ENCODE assay signal across 8 cellular contexts in the genomic region with DNA sequence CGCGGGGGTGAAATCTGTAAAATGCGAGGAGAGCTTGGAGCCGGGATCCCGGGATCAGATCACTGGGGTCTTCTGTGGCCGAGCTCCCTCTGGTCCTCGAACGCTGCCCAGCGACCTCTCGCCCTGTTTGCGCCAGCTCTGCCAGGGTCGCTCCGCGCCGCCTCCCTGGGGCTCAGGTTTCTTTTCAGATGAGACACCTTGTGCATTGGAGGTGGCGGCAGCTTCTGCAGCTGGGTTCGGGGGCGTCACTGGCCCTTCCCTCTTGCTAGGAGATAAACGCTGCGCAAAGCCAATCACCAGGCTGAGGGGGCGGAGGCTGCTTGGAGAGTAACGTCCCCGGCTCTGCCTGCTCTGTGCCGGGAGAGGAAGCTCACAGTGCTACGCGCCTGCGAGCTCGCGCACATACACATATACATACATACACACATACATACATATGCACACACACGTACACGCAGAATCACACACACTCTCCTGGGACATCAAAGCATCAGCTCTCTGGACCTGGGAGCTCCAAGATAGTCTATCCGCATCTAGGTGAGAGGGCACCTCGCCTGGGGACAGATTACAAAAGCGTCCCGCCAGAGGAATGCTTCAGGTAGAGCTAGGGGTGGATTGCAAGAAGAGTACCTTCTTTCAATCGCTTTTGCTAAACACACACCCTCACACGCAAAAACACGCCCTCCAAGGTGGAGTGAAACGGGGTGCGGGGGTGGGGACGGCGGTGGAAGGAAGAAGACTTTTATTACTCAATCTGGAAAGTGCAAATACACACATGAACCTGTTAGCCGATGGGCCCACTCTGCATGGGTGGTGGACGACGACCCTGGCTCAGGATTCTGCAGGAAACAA. TPM values are rescaled to one million over a fixed set of nuclear protein-coding genes. Genes with fewer than 3 reads are reported as not detected.
A peak's percentile ranks its signal among the peaks of the same experiment; 100 is the strongest.
DNase-seq lines count a peak whose midpoint lies in the region; ATAC-seq lines count a peak whose summit lies in the region.

A gene with protein sequence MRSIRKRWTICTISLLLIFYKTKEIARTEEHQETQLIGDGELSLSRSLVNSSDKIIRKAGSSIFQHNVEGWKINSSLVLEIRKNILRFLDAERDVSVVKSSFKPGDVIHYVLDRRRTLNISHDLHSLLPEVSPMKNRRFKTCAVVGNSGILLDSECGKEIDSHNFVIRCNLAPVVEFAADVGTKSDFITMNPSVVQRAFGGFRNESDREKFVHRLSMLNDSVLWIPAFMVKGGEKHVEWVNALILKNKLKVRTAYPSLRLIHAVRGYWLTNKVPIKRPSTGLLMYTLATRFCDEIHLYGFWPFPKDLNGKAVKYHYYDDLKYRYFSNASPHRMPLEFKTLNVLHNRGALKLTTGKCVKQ (minus strand): TSS at position 247 of the 852 bp plus-strand sequence. CDS start 327 bp downstream, outside the sequence.

- peak within 1 kb of the TSS; percentile 35 for H3K27ac ChIP-seq in substantia nigra (ENCODE audit: low read depth, low read length, poor library complexity, severe bottlenecking)

- ATAC-seq in GM21515 (IDR thresholded peaks at IDR 0.05; ENCODE audit: unreplicated experiment) = peak; percentile 73

- DNase-seq in COR-L47 (lab: John Stamatoyannopoulos, UW) (peak; percentile 84), KBM-7 (peak; percentile 94), SHP77 (lab: John Stamatoyannopoulos, UW) (peak; percentile 85 to 93), activated gamma-delta T cell treated with Interleukin-2 at 50 U/mL for 16 hours (peak; percentile 91), globus pallidus (ENCODE audit: low spot score) (peak; percentile 66), occipital lobe (lab: John Stamatoyannopoulos, UW) (peak; percentile 72), substantia nigra (lab: John Stamatoyannopoulos, UW) (peak in 38 of 49 donors; percentile 1 to 79 (median 44))

- in situ Hi-C loops in KBM-7 (cut with MboI; ENCODE audit: low pct_unique_long_range_greater_than_20kb, low sequenced_read_pairs) = no loop called here

RNA-seq across cellular contexts. Expression of the gene that starts here (rescaled TPM):
- 47.6 TPM for total RNA-seq in occipital lobe

Comparison
In these comparisons a context has a peak if more than half of its experiments do, and no peak if none do; other contexts are left out.
1. Peak in every context shown above with its lines: DNase-seq, ATAC-seq and H3K27ac ChIP-seq.
2. DNase-seq: peak in every context shown above with its lines; median percentile 94 in KBM-7; 91 in activated gamma-delta T cell treated with Interleukin-2 at 50 U/mL for 16 hours; 89 in SHP77; 84 in COR-L47; 72 in occipital lobe; 66 in globus pallidus; 44 in substantia nigra.